In the genomic region with DNA sequence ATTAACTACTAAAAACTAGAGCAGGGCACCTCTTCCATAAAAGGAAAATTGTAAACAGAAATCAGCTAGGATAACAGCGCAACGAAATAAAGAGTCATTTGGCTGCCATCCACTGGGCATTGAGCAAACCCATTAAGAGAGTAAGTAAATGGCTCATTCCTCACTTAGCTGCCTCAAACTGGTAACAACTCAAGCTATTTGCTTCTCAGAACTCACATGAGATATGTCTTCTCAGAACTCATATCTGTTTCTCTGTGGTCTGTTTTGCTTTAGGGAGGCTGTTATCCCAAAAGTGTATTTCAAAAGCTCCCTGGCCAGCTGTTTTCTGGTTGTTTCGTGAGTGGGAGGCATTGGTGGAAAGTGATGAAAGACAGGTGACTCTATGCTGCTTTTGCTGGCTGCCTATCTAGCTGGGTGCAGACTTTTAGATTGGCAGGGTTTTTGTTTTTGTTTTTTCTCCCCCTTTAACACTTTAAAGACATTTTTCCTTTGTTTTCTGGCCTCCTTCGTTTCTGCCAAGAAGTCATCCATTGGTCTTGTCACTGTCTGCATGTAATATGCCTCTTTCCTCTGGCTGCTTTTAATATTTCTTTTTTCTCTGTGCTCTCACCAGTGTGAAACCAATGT, we compare ENCODE assay signal across 1 cellular context.
TF ChIP-seq lines count a peak whose summit lies in the region.

No MANE protein-coding gene starts in this region.

TF ChIP-seq in K562, 482 proteins besides CTCF, POLR2A, EP300 and RAD21 (continued from another document and continues in another):
- TF ChIP-seq ATF2 (CRISPR knock-in tag; IDR thresholded peaks at IDR 0.05) (no peak), STAT5B (CRISPR knock-in tag; IDR thresholded peaks at IDR 0.05) (no peak), SIRT6 (IDR thresholded peaks at IDR 0.05; ENCODE audit: low read depth, low read length) (no peak), E2F3 (CRISPR knock-in tag; IDR thresholded peaks at IDR 0.05) (no peak), MAFK (IDR thresholded peaks at IDR 0.05; ENCODE audit: low read length) (no peak), FOXK2 (conservative IDR thresholded peaks at IDR 0.05 in 1 of 2, IDR thresholded peaks at IDR 0.05 in 1 of 2; ENCODE audit: low read depth in 2 of 2) (peak; percentile 67 to 68), TCF15 (CRISPR knock-in tag; IDR thresholded peaks at IDR 0.05) (no peak), LEF1 (IDR thresholded peaks at IDR 0.05) (peak; percentile 88), JUNB (CRISPR knock-in tag; conservative IDR thresholded peaks at IDR 0.05) (no peak), BCLAF1 (IDR thresholded peaks at IDR 0.05; ENCODE audit: borderline replicate concordance in 1 of 2, control insufficient read depth in 1 of 2, low read depth in 2 of 2, low read length in 1 of 2) (peak in 1 of 2 experiments; percentile 23; a peak in 1 of 4 replicates), SAFB2 (IDR thresholded peaks at IDR 0.05; ENCODE audit: borderline replicate concordance, low read depth, low read length, severe bottlenecking) (no peak), THRAP3 (IDR thresholded peaks at IDR 0.05; ENCODE audit: borderline replicate concordance) (no peak), ZNF239 (CRISPR knock-in tag; IDR thresholded peaks at IDR 0.05) (no peak), LARP7 (IDR thresholded peaks at IDR 0.05) (0 out of 2 replicates have a peak, but pooled peaks have one; percentile 24), ZFPM2 (CRISPR knock-in tag; IDR thresholded peaks at IDR 0.05) (no peak), U2AF2 (optimal IDR thresholded peaks at IDR 0.05; ENCODE audit: low read depth, low read length) (no peak), TGIF2 (CRISPR knock-in tag; IDR thresholded peaks at IDR 0.05) (no peak), CEBPG (CRISPR knock-in tag; IDR thresholded peaks at IDR 0.05) (no peak), CEBPG (tag; conservative IDR thresholded peaks at IDR 0.05 in 1 of 2, IDR thresholded peaks at IDR 0.05 in 1 of 2) (peak; percentile 65 to 81), ZNF696 (CRISPR knock-in tag; conservative IDR thresholded peaks at IDR 0.05) (no peak), ZNF277 (CRISPR knock-in tag; IDR thresholded peaks at IDR 0.05; ENCODE audit: borderline replicate concordance) (no peak), RCOR1 (IDR thresholded peaks at IDR 0.05; ENCODE audit: borderline replicate concordance in 1 of 2, low read depth in 2 of 2, low read length in 2 of 2) (peak; percentile 94 to 98), KDM4B (IDR thresholded peaks at IDR 0.05; ENCODE audit: borderline replicate concordance in 2 of 2, low read depth in 1 of 2) (no peak), ZNF445 (CRISPR knock-in tag; IDR thresholded peaks at IDR 0.05; ENCODE audit: low read depth) (no peak), NR4A1 (CRISPR knock-in tag; IDR thresholded peaks at IDR 0.05) (no peak), NR4A1 (tag; IDR thresholded peaks at IDR 0.05) (no peak), HMG20B (CRISPR knock-in tag; IDR thresholded peaks at IDR 0.05) (no peak), ZNF561 (CRISPR knock-in tag; conservative IDR thresholded peaks at IDR 0.05) (no peak), TBL1XR1 (IDR thresholded peaks at IDR 0.05; ENCODE audit: low read length in 2 of 2) (peak; percentile 68 to 95; a peak in 3 of 4 replicates), NR3C1 (CRISPR knock-in tag; IDR thresholded peaks at IDR 0.05) (no peak), ARID3B (CRISPR knock-in tag; IDR thresholded peaks at IDR 0.05; ENCODE audit: borderline replicate concordance) (no peak), ETS2 (tag; IDR thresholded peaks at IDR 0.05; ENCODE audit: borderline replicate concordance, poor library complexity, severe bottlenecking) (no peak), MAX (CRISPR knock-in tag; IDR thresholded peaks at IDR 0.05) (no peak), SUPT5H (IDR thresholded peaks at IDR 0.05) (no peak), TAF1 (IDR thresholded peaks at IDR 0.05; ENCODE audit: control insufficient read depth, extremely low read depth, insufficient read depth, low read length, severe bottlenecking) (no peak)
- TF ChIP-seq, protein P1, sequence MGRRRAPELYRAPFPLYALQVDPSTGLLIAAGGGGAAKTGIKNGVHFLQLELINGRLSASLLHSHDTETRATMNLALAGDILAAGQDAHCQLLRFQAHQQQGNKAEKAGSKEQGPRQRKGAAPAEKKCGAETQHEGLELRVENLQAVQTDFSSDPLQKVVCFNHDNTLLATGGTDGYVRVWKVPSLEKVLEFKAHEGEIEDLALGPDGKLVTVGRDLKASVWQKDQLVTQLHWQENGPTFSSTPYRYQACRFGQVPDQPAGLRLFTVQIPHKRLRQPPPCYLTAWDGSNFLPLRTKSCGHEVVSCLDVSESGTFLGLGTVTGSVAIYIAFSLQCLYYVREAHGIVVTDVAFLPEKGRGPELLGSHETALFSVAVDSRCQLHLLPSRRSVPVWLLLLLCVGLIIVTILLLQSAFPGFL (CRISPR knock-in tag; IDR thresholded peaks at IDR 0.05): no peak
- TF ChIP-seq, protein P2, sequence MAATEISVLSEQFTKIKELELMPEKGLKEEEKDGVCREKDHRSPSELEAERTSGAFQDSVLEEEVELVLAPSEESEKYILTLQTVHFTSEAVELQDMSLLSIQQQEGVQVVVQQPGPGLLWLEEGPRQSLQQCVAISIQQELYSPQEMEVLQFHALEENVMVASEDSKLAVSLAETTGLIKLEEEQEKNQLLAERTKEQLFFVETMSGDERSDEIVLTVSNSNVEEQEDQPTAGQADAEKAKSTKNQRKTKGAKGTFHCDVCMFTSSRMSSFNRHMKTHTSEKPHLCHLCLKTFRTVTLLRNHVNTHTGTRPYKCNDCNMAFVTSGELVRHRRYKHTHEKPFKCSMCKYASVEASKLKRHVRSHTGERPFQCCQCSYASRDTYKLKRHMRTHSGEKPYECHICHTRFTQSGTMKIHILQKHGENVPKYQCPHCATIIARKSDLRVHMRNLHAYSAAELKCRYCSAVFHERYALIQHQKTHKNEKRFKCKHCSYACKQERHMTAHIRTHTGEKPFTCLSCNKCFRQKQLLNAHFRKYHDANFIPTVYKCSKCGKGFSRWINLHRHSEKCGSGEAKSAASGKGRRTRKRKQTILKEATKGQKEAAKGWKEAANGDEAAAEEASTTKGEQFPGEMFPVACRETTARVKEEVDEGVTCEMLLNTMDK (IDR thresholded peaks at IDR 0.05; ENCODE audit: borderline replicate concordance, insufficient read depth, low read depth, low read length, poor library complexity, severe bottlenecking): no peak
- TF ChIP-seq, protein P3, sequence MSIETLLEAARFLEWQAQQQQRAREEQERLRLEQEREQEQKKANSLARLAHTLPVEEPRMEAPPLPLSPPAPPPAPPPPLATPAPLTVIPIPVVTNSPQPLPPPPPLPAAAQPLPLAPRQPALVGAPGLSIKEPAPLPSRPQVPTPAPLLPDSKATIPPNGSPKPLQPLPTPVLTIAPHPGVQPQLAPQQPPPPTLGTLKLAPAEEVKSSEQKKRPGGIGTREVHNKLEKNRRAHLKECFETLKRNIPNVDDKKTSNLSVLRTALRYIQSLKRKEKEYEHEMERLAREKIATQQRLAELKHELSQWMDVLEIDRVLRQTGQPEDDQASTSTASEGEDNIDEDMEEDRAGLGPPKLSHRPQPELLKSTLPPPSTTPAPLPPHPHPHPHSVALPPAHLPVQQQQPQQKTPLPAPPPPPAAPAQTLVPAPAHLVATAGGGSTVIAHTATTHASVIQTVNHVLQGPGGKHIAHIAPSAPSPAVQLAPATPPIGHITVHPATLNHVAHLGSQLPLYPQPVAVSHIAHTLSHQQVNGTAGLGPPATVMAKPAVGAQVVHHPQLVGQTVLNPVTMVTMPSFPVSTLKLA (conservative IDR thresholded peaks at IDR 0.05): peak in 1 of 2 experiments; percentile 63; a peak in 1 of 4 replicates
- TF ChIP-seq, protein P4, sequence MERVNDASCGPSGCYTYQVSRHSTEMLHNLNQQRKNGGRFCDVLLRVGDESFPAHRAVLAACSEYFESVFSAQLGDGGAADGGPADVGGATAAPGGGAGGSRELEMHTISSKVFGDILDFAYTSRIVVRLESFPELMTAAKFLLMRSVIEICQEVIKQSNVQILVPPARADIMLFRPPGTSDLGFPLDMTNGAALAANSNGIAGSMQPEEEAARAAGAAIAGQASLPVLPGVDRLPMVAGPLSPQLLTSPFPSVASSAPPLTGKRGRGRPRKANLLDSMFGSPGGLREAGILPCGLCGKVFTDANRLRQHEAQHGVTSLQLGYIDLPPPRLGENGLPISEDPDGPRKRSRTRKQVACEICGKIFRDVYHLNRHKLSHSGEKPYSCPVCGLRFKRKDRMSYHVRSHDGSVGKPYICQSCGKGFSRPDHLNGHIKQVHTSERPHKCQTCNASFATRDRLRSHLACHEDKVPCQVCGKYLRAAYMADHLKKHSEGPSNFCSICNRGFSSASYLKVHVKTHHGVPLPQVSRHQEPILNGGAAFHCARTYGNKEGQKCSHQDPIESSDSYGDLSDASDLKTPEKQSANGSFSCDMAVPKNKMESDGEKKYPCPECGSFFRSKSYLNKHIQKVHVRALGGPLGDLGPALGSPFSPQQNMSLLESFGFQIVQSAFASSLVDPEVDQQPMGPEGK (CRISPR knock-in tag; IDR thresholded peaks at IDR 0.05; ENCODE audit: borderline replicate concordance): no peak
- TF ChIP-seq, protein P5, sequence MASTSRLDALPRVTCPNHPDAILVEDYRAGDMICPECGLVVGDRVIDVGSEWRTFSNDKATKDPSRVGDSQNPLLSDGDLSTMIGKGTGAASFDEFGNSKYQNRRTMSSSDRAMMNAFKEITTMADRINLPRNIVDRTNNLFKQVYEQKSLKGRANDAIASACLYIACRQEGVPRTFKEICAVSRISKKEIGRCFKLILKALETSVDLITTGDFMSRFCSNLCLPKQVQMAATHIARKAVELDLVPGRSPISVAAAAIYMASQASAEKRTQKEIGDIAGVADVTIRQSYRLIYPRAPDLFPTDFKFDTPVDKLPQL (IDR thresholded peaks at IDR 0.05; ENCODE audit: extremely low read depth, insufficient read length): no peak
